8 cellular contexts compared by ENCODE assay signal in genomic region chr1:109546311-109547109, GRCh38. TPM values are rescaled to one million over a fixed set of nuclear protein-coding genes. Genes with fewer than 3 reads are reported as not detected.
DNase-seq lines count a peak whose midpoint lies in the region; ATAC-seq and TF ChIP-seq lines count a peak whose summit lies in the region.

No MANE protein-coding gene starts in this region.

- H3K4me3 ChIP-seq in rectal smooth muscle tissue (ENCODE audit: low read length): peak overlapping the region; percentile 100
- H3K4me3 ChIP-seq in uterus: peak overlapping the region in 1 of 2 donors; percentile 80

- H3K9me3 ChIP-seq in uterus: no peaks in the 10 kb centered on the region

- intact Hi-C loops in uterus (cut with DNase I; ENCODE audit: low total_unique reads): loop anchor here (5.0 to 10.0 kb wide), 2 partner anchors 88 to 231 kb away; no protein-coding TSS in a partner anchor

- H3K27me3 ChIP-seq in rectal smooth muscle tissue (ENCODE audit: control insufficient read depth, insufficient read depth, low read length) (no peaks in the 10 kb centered on the region), uterus (no peaks in the 10 kb centered on the region)

- DNase-seq in DMS53 treated with DMSO at 0.1 percent for 48 hours (lab: John Stamatoyannopoulos, UW; ENCODE audit: unreplicated experiment) (peak; percentile 92), NCI-H187 (lab: John Stamatoyannopoulos, UW) (peak; percentile 56 to 74), T-helper 9 cell (peak; percentile 92), astrocyte of the hippocampus (ENCODE audit: low read depth, low spot score) (peak; percentile 93), hepatic stellate cell (ENCODE audit: low spot score) (peak; percentile 93), uterus (peak; percentile 85 to 92)

- H3K36me3 ChIP-seq in rectal smooth muscle tissue (ENCODE audit: control insufficient read depth, insufficient read depth, low read length) (no peaks in the 10 kb centered on the region), uterus (no peaks in the 10 kb centered on the region)

- H3K27ac ChIP-seq in rectal smooth muscle tissue (ENCODE audit: low read depth, low read length) (peak overlapping the region; percentile 56), uterus (peak overlapping the region; percentile 95 to 97)

- ATAC-seq in HG02610 (IDR thresholded peaks at IDR 0.05; ENCODE audit: unreplicated experiment): peak; percentile 43

- peak; percentile 86 to 98 (median 93) for TF ChIP-seq CTCF in uterus (IDR thresholded peaks at IDR 0.05)

- H3K4me1 ChIP-seq in rectal smooth muscle tissue (ENCODE audit: control insufficient read depth, insufficient read depth, low read length): peaks cover 17% of the 10 kb centered on the region
- peaks cover 0 to 8% of the 10 kb centered on the region in 2 donors for H3K4me1 ChIP-seq in uterus

- H3K9ac ChIP-seq in rectal smooth muscle tissue (ENCODE audit: low read length): no peak overlapping the region

- no peak for TF ChIP-seq POLR2A in uterus (IDR thresholded peaks at IDR 0.05)

RNA-seq across cellular contexts. Expression of gene GNAI3, which starts 1.9 kb away (rescaled TPM):
- 10 to 100 TPM in 1 of 4 donors, 1 to 10 TPM in 3; 2.3 to 20.0 (median 5.8) TPM for total RNA-seq in uterus

RNA-seq across cellular contexts. Expression of gene GPR61, which starts 6.8 kb away (rescaled TPM):
- under 1 TPM in 1 of 4 donors, not detected in 3; 0.41 TPM for total RNA-seq in uterus

RNA-seq across cellular contexts. Expression of gene AMIGO1, which starts 37.0 kb away (rescaled TPM):
- 10 to 100 TPM in 1 of 4 donors, 1 to 10 TPM in 3; 1.0 to 10.1 (median 3.8) TPM for total RNA-seq in uterus

RNA-seq across cellular contexts. Expression of gene CYB561D1, which starts 52.6 kb away (rescaled TPM):
- 10 to 100 TPM in 1 of 4 donors, 1 to 10 TPM in 3; 1.8 to 11.0 (median 8.4) TPM for total RNA-seq in uterus
